Comparison of ENCODE assay signal across 8 cellular contexts in the genomic region with DNA sequence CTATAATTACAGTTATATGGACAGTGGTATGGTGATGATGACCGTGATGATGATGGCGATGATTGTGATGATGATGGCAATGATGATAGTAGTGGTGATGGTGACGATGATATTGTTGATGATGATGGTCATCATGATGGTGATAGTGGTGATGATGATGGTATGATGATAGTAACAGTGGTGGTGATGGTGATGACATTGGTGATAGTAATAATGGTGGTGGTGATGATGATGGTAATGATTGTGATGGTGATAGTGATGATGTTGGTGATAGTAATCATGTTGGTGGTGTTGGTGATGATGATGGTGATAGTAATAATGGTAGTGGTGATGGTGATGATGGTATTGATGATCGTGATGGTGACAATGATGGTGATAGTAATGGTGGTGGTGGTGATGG.
"Had no signal": no experiment of that assay in that cellular context is flagged by ENCODE, and none has a peak within 500 bp of the region (broad histone marks: within the 10 kb centered on the region; RNA-seq: fewer than 3 reads in every experiment).

No MANE protein-coding gene starts in this region.

- H3K36me3 ChIP-seq: HAP-1 had no signal

- H3K4me3 ChIP-seq: GM23338, HAP-1 had no signal

- H3K4me1 Mint-ChIP-seq: GM23338 had no signal

- H3K9me3 ChIP-seq: HAP-1 had no signal

- H3K9ac ChIP-seq: KMS-11 had no signal

- H3K27ac Mint-ChIP-seq: GM23338, HFFc6 had no signal

- H3K27ac ChIP-seq: KMS-11 had no signal

- H2AFZ ChIP-seq: GM23338 had no signal

- H3K4me1 ChIP-seq: HAP-1 had no signal

- H3K4me3 Mint-ChIP-seq: GM23338, HFFc6 had no signal

- H3K4me2 ChIP-seq: GM23338, KMS-11 had no signal

- ATAC-seq: GM23338, HCT116 had no signal

- DNase-seq: H7, HFFc6, IMR-90, KBM-7 had no signal
